ENCODE assay signal across 27 cellular contexts in the genomic region with DNA sequence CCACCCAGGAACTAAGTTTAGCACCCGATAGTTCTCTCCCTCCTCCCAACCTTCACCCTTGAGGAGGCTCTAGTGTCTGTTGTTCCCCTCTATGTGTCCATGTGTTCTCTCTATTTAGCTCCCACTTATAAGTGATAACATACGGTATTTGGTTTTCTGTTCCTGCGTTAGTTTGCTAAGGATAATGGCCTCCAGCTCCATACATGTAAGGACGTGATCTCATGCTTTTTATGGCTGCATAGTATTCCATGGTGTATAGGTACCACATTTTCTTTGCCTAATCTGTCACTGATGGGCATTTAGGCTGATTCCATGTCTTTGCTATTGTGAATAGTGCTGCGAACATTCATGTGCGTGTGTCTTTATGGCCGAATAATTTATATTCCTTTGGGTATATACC.
"Had no signal": no experiment of that assay in that cellular context is flagged by ENCODE, and none has a peak within 500 bp of the region (broad histone marks: within the 10 kb centered on the region; RNA-seq: fewer than 3 reads in every experiment).

No MANE protein-coding gene starts in this region.

- H2AFZ ChIP-seq: parathyroid adenoma had no signal

- H3K27me3 ChIP-seq: right lobe of liver, suprapubic skin, upper lobe of right lung, vagina had no signal

- ATAC-seq: esophagus mucosa; foreskin keratinocyte; heart right ventricle; left cardiac atrium; left lung; mucosa of descending colon; natural killer cell treated with Interleukin-12 subunit alpha and Interleukin-12 subunit beta and Interleukin-15 and Interleukin-18, amount 100 ng/mL, for 72 hours; right lobe of liver; stimulated activated naive B cell treated with anti-CD40 and anti-IgM and Interleukin-4, amounts not matched to agents 10 μg/mL and 1 μg/mL and 100 μg/mL, for 72 hours; stimulated activated naive CD8-positive, alpha-beta T cell treated with anti-CD3 and anti-CD28 coated beads, Interleukin-15, amount 100 ng/mL, for 72 hours; upper lobe of right lung had no signal

- H3K4me1 ChIP-seq: foreskin keratinocyte, heart right ventricle, left lung, parathyroid adenoma, right lobe of liver, suprapubic skin, transverse colon, upper lobe of right lung, vagina had no signal

- H3K27ac ChIP-seq: epithelial cell of prostate, foreskin keratinocyte, heart right ventricle, left lung, neutrophil, parathyroid adenoma, right lobe of liver, suprapubic skin, transverse colon, upper lobe of right lung, vagina had no signal

- H3K36me3 ChIP-seq: heart right ventricle, left lung, neutrophil, right lobe of liver, suprapubic skin, transverse colon, upper lobe of right lung, vagina had no signal

- H3K9ac ChIP-seq: parathyroid adenoma had no signal

- FAIRE-seq: islet of Langerhans, small intestine had no signal

- H3K4me3 ChIP-seq: heart right ventricle, left lung, mucosa of descending colon, right lobe of liver, suprapubic skin, transverse colon, upper lobe of right lung, vagina had no signal

- H3K9me3 ChIP-seq: heart right ventricle, left lung, mucosa of descending colon, neutrophil, right lobe of liver, suprapubic skin, transverse colon, upper lobe of right lung, vagina had no signal

- H3K79me2 ChIP-seq: parathyroid adenoma had no signal

- DNase-seq: cortex of kidney; effector CD4-positive, alpha-beta T cell; foreskin keratinocyte; glutamatergic neuron; heart right ventricle; hippocampal formation; left cardiac atrium; left lung; mesenchymal stem cell; mucosa of descending colon; naive B cell; right lobe of liver; small intestine; stimulated activated CD4-positive, alpha-beta T cell treated with anti-CD3 and anti-CD28 coated beads, Interleukin-15, amount 100 ng/mL, for 24 hours; stimulated activated CD4-positive, alpha-beta T cell treated with anti-CD3 and anti-CD28 coated beads, Interleukin-2, amount 100 ng/mL, for 48 hours; stimulated activated naive B cell treated with anti-CD40 and anti-IgM and Interleukin-4, amounts not matched to agents 10 μg/mL and 1 μg/mL and 100 μg/mL, for 72 hours; stimulated activated naive CD8-positive, alpha-beta T cell treated with anti-CD3 and anti-CD28 coated beads, Interleukin-15, amount 100 ng/mL, for 72 hours; transverse colon; upper lobe of right lung had no signal
